ENCODE assay signal across 8 cellular contexts in genomic region chr11:117098269-117099231, GRCh38. TPM values are rescaled to one million over a fixed set of nuclear protein-coding genes. Genes with fewer than 3 reads are reported as not detected.
DNase-seq lines count a peak whose midpoint lies in the region; ATAC-seq and TF ChIP-seq lines count a peak whose summit lies in the region.

SIK3 (minus strand) TSS chr11:117098428; CDS start chr11:117098415, 13 bp downstream.

- H3K4me3 Mint-ChIP-seq in activated naive CD8-positive, alpha-beta T cell, result peak within 1 kb of the TSS; percentile 98
- H3K4me3 Mint-ChIP-seq in glutamatergic neuron (ENCODE audit: unreplicated experiment), result peak within 1 kb of the TSS; percentile 90

- H3K4me3 ChIP-seq in ovary (peak within 1 kb of the TSS; percentile 81), thymus (ENCODE audit: low read length) (peak within 1 kb of the TSS; percentile 94)

- H3K36me3 ChIP-seq in ovary, result no peaks in the 10 kb centered on the region
- no peaks in the 10 kb centered on the region for H3K36me3 ChIP-seq in thymus (ENCODE audit: control insufficient read depth, insufficient read depth)

- H3K36me3 Mint-ChIP-seq in activated naive CD8-positive, alpha-beta T cell, result no peaks in the 10 kb centered on the region
- no peaks in the 10 kb centered on the region for H3K36me3 Mint-ChIP-seq in glutamatergic neuron (ENCODE audit: unreplicated experiment)

- intact Hi-C loops in ovary (cut with DNase I), result loop anchor here in 2 of 4 donors (5.0 to 10.0 kb wide), 2 partner anchors 104 to 129 kb away; no protein-coding TSS in a partner anchor

- peak; percentile 86 for TF ChIP-seq EP300 in ovary (IDR thresholded peaks at IDR 0.05)

- H3K9me3 Mint-ChIP-seq in activated naive CD8-positive, alpha-beta T cell (ENCODE audit: low read depth), result no peaks in the 10 kb centered on the region
- peaks cover 3% of the 10 kb centered on the region for H3K9me3 Mint-ChIP-seq in glutamatergic neuron (ENCODE audit: unreplicated experiment)

- H3K9me3 ChIP-seq in ovary (no peaks in the 10 kb centered on the region), thymus (ENCODE audit: control insufficient read depth) (no peaks in the 10 kb centered on the region)

- DNase-seq in GM04504 (ENCODE audit: low read depth) (peak; percentile 80), NCI-H1092 (lab: John Stamatoyannopoulos, UW) (peak; percentile 95), SKM-1 treated with dmso at 0.1 percent for 144 hours (lab: John Stamatoyannopoulos, UW; ENCODE audit: unreplicated experiment) (peak; percentile 86), glutamatergic neuron (peak; percentile 92), ovary (peak; percentile 94 to 98 (median 97))

- peaks cover 17% of the 10 kb centered on the region for H3K4me1 ChIP-seq in ovary (ENCODE audit: insufficient read depth)
- peaks cover 33% of the 10 kb centered on the region for H3K4me1 ChIP-seq in thymus (ENCODE audit: control insufficient read depth, insufficient read depth, low read length)

- TF ChIP-seq POLR2A in ovary (IDR thresholded peaks at IDR 0.05), result peak; percentile 76

- peak within 1 kb of the TSS; percentile 100 for H3K27ac Mint-ChIP-seq in activated naive CD8-positive, alpha-beta T cell
- H3K27ac Mint-ChIP-seq in glutamatergic neuron (ENCODE audit: unreplicated experiment), result peak within 1 kb of the TSS; percentile 57

- H3K27me3 Mint-ChIP-seq in activated naive CD8-positive, alpha-beta T cell, result no peaks in the 10 kb centered on the region
- peaks cover 7% of the 10 kb centered on the region for H3K27me3 Mint-ChIP-seq in glutamatergic neuron (ENCODE audit: unreplicated experiment)

- H3K27me3 ChIP-seq in ovary (no peaks in the 10 kb centered on the region), thymus (ENCODE audit: control insufficient read depth, insufficient read depth) (no peaks in the 10 kb centered on the region)

- 1% methylated on average over 34 to 77 of the region's 78 CpGs for WGBS in ovary, 3 donors
- 4% methylated on average over 77 of the region's 78 CpGs for WGBS in thymus

- peak; percentile 74 for ATAC-seq in HG02571 (IDR thresholded peaks at IDR 0.05; ENCODE audit: unreplicated experiment)

- H3K4me1 Mint-ChIP-seq in activated naive CD8-positive, alpha-beta T cell (ENCODE audit: low read depth), result peaks cover 49% of the 10 kb centered on the region
- H3K4me1 Mint-ChIP-seq in glutamatergic neuron (ENCODE audit: low read depth, unreplicated experiment), result peaks cover 27% of the 10 kb centered on the region

- H3K27ac ChIP-seq in ovary (peak within 1 kb of the TSS; percentile 88 to 98), thymus (ENCODE audit: low read depth) (peak within 1 kb of the TSS; percentile 96)

- no peak for TF ChIP-seq CTCF in glutamatergic neuron (IDR thresholded peaks at IDR 0.05; ENCODE audit: partially characterized antibody, unreplicated experiment)
- TF ChIP-seq CTCF in ovary (IDR thresholded peaks at IDR 0.05), result peak in 2 of 3 donors; percentile 58 to 69

RNA-seq across cellular contexts. Expression of gene SIK3, which starts in this region (rescaled TPM):
- total RNA-seq in glutamatergic neuron (ENCODE audit: unreplicated experiment), result 22.2 TPM
- total RNA-seq in ovary, result 100 to 1,000 TPM in 1 of 7 donors, 10 to 100 TPM in 6; 33.3 to 134 (median 56.2) TPM
- 10 to 100 TPM; 18.3 to 59.5 TPM for polyA plus RNA-seq in ovary
- 12.2 TPM for polyA plus RNA-seq in thymus

Comparison
In these comparisons a context has a peak if more than half of its experiments do, and no peak if none do; other contexts are left out.
1. Peak in every context shown above with its lines: DNase-seq, ATAC-seq, H3K4me3 ChIP-seq and H3K27ac ChIP-seq.